Comparison of ENCODE assay signal across 1 cellular context in genomic region chr3:48439820-48440589, GRCh38.
TF ChIP-seq lines count a peak whose summit lies in the region.

CCDC51 (minus strand) TSS chr3:48440119; CDS start chr3:48435128, 4,991 bp downstream.
TMA7 (plus strand) TSS chr3:48440257; CDS start chr3:48440297, 40 bp downstream.

TF ChIP-seq in HepG2, 621 proteins besides CTCF, POLR2A, EP300 and RAD21 (continued from another document and continues in another):
- TF ChIP-seq ZNF142 (CRISPR knock-in tag; IDR thresholded peaks at IDR 0.05) (peak; percentile 17; the same call in 1 of the 2 replicates), ZNF644 (CRISPR knock-in tag; IDR thresholded peaks at IDR 0.05; ENCODE audit: low read depth) (0 out of 2 replicates have a peak, but pooled peaks have one; percentile 40), ZNF570 (CRISPR knock-in tag; IDR thresholded peaks at IDR 0.05; ENCODE audit: borderline replicate concordance) (no peak), MXD3 (CRISPR knock-in tag; IDR thresholded peaks at IDR 0.05) (peak; percentile 89), SNAPC2 (CRISPR knock-in tag; IDR thresholded peaks at IDR 0.05) (peak; percentile 19; the same call in 1 of the 2 replicates), YEATS2 (CRISPR knock-in tag; IDR thresholded peaks at IDR 0.05; ENCODE audit: borderline replicate concordance) (peak; percentile 89), GTF3A (CRISPR knock-in tag; conservative IDR thresholded peaks at IDR 0.05) (no peak), SRSF9 (IDR thresholded peaks at IDR 0.05; ENCODE audit: borderline replicate concordance, insufficient read depth, low read depth, low read length, poor library complexity, severe bottlenecking) (no peak), ZNF256 (CRISPR knock-in tag; conservative IDR thresholded peaks at IDR 0.05) (no peak), DZIP1 (CRISPR knock-in tag; IDR thresholded peaks at IDR 0.05) (no peak), SMAD1 (CRISPR knock-in tag; IDR thresholded peaks at IDR 0.05; ENCODE audit: borderline replicate concordance, low read depth) (no peak), MBD4 (IDR thresholded peaks at IDR 0.05; ENCODE audit: borderline replicate concordance, low read length) (no peak), ZNF607 (CRISPR knock-in tag; IDR thresholded peaks at IDR 0.05; ENCODE audit: borderline replicate concordance) (peak; percentile 88), ZNF367 (CRISPR knock-in tag; IDR thresholded peaks at IDR 0.05; ENCODE audit: borderline replicate concordance) (no peak), RXRA (CRISPR knock-in tag; IDR thresholded peaks at IDR 0.05) (peak; percentile 71), ZFP62 (CRISPR knock-in tag; IDR thresholded peaks at IDR 0.05) (no peak), ZBTB44 (CRISPR knock-in tag; IDR thresholded peaks at IDR 0.05) (no peak), RNF2 (conservative IDR thresholded peaks at IDR 0.05; ENCODE audit: low read depth) (peak; percentile 82; the same call in 1 of the 2 replicates), ZSCAN31 (CRISPR knock-in tag; IDR thresholded peaks at IDR 0.05; ENCODE audit: low read depth) (peak; percentile 90), KDM3A (CRISPR knock-in tag; IDR thresholded peaks at IDR 0.05; ENCODE audit: low read depth) (peak; percentile 58), ZBTB43 (CRISPR knock-in tag; conservative IDR thresholded peaks at IDR 0.05) (no peak; the same call in 1 of the 2 replicates), ZNF232 (CRISPR knock-in tag; IDR thresholded peaks at IDR 0.05; ENCODE audit: borderline replicate concordance) (no peak), ZNF709 (CRISPR knock-in tag; IDR thresholded peaks at IDR 0.05) (peak; percentile 62; the same call in 1 of the 2 replicates), ZNF646 (CRISPR knock-in tag; IDR thresholded peaks at IDR 0.05) (no peak), ZBTB3 (CRISPR knock-in tag; IDR thresholded peaks at IDR 0.05; ENCODE audit: borderline replicate concordance, low read depth) (no peak; the same call in 1 of the 2 replicates), HIVEP1 (CRISPR knock-in tag; IDR thresholded peaks at IDR 0.05) (peak; percentile 83; the same call in 1 of the 2 replicates), TRAFD1 (CRISPR knock-in tag; IDR thresholded peaks at IDR 0.05; ENCODE audit: borderline replicate concordance) (no peak; the same call in 1 of the 2 replicates), THRA (CRISPR knock-in tag; IDR thresholded peaks at IDR 0.05; ENCODE audit: borderline replicate concordance) (no peak; the same call in 1 of the 2 replicates), CREB3 (CRISPR knock-in tag; IDR thresholded peaks at IDR 0.05) (no peak), ZNF496 (CRISPR knock-in tag; IDR thresholded peaks at IDR 0.05; ENCODE audit: insufficient replicate concordance) (no peak), PAX8 (CRISPR knock-in tag; IDR thresholded peaks at IDR 0.05; ENCODE audit: borderline replicate concordance) (no peak), NKX3-1 (CRISPR knock-in tag; IDR thresholded peaks at IDR 0.05) (no peak), ZNF224 (CRISPR knock-in tag; IDR thresholded peaks at IDR 0.05) (no peak; the same call in 1 of the 2 replicates)
